In the genomic region with DNA sequence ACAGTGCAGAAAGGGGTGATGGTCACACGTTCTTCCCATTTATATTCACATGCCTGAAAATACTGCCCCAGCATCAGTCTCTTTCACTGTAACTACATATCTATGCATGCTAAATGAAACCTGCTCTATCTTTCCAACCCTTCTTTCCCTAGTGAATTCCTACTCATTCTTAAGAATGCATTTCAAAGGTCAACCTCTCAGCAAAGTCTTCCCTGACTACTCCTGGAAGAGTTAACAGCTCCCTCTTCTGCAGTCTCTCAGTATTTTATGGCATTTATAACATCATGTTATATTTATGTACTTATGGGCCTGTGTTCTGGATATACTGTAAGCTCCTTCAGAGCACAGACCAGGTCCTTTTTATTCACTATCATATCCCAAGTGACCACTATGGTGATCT, we compare ENCODE assay signal across 26 cellular contexts.
DNase-seq lines count a peak whose midpoint lies in the region; ATAC-seq and TF ChIP-seq lines count a peak whose summit lies in the region.
"Had no signal": no experiment of that assay in that cellular context is flagged by ENCODE, and none has a peak within 500 bp of the region (broad histone marks: within the 10 kb centered on the region; RNA-seq: fewer than 3 reads in every experiment).

No MANE protein-coding gene starts in this region.

- no peak for TF ChIP-seq POLR2A in IMR-90 (IDR thresholded peaks at IDR 0.05; ENCODE audit: low read depth, low read length)

- H3K4me3 ChIP-seq in AG04450 (ENCODE audit: low read depth, low read length) (no peak overlapping the region), IMR-90 (ENCODE audit: insufficient read depth, low read depth, low read length) (no peak overlapping the region)
- H3K4me3 ChIP-seq: left lung had no signal

- peak overlapping the region; percentile 67 for H2BK20ac ChIP-seq in IMR-90 (ENCODE audit: low read depth, low read length)

- POLR2A ChIA-PET in AG04450 (lab: Yijun Ruan, JAX), result interaction anchor here (0.7 kb wide), 1 partner anchor 61 kb away, joined by 3 read pairs; no protein-coding TSS in a partner anchor
- POLR2A ChIA-PET in IMR-90 (lab: Charles Lee; ENCODE audit: unreplicated experiment), result no interaction called here

- no peak overlapping the region for H2AK9ac ChIP-seq in IMR-90 (replicated peaks; ENCODE audit: low read depth, low read length, poor library complexity)

- H3K36me3 Mint-ChIP-seq in activated naive CD4-positive, alpha-beta T cell treated with anti-CD3 and anti-CD28 coated beads, Interleukin-2, amount 10 ng/mL, durations not matched to agents 7 days and 5 days, result no peaks in the 10 kb centered on the region
- no peaks in the 10 kb centered on the region for H3K36me3 Mint-ChIP-seq in nephron progenitor cell (ENCODE audit: low read depth)
- H3K36me3 Mint-ChIP-seq: CD4-positive, CD25-positive, alpha-beta regulatory T cell; natural killer cell treated with Interleukin-12 subunit alpha and Interleukin-12 subunit beta and Interleukin-15 and Interleukin-18, amount 100 ng/mL, for 72 hours had no signal

- BruUV-seq in IMR-90 (replicated peaks; lab: Mats Ljungman, UMichigan), result no TSS peak

- H2AFZ ChIP-seq in IMR-90 (replicated peaks; ENCODE audit: low read length, poor library complexity), result no peak overlapping the region
- H2AFZ ChIP-seq: parathyroid adenoma had no signal

- H3K36me3 ChIP-seq in IMR-90 (ENCODE audit: control insufficient read depth, insufficient read depth, low read length), result no peaks in the 10 kb centered on the region
- H3K36me3 ChIP-seq: left lung had no signal

- peak overlapping the region; percentile 43; the same call in 1 of the 2 replicates for H3K56ac ChIP-seq in IMR-90 (ENCODE audit: extremely low read depth, insufficient read depth, low read length)

- H2BK120ac ChIP-seq in IMR-90 (ENCODE audit: low read depth, low read length), result peak overlapping the region; percentile 87

- peak overlapping the region; percentile 41; the same call in 1 of the 2 replicates for H3K4me2 ChIP-seq in IMR-90 (ENCODE audit: low read depth, low read length)

- ATAC-seq in IMR-90 (ENCODE audit: low read depth), result peak; percentile 36
- ATAC-seq in GM18870 (IDR thresholded peaks at IDR 0.05; ENCODE audit: unreplicated experiment), result no peak
- ATAC-seq in HG02571 (IDR thresholded peaks at IDR 0.05; ENCODE audit: unreplicated experiment), result no peak
- ATAC-seq: activated CD4-positive, CD25-positive, alpha-beta regulatory T cell treated with anti-CD3 and anti-CD28 coated beads, Interleukin-2, amount 50 U/mL, for 24 hours; activated CD8-positive, alpha-beta T cell treated with anti-CD3 and anti-CD28 coated beads for 36 hours; left lung; natural killer cell treated with Interleukin-12 subunit alpha and Interleukin-12 subunit beta and Interleukin-15 and Interleukin-18, amount 100 ng/mL, for 72 hours; sciatic nerve had no signal

- no peaks in the 10 kb centered on the region for H3K79me1 ChIP-seq in IMR-90 (ENCODE audit: low read depth in 1 of 2, low read length in 2 of 2)

- H3K4me3 Mint-ChIP-seq in activated naive CD4-positive, alpha-beta T cell treated with anti-CD3 and anti-CD28 coated beads, Interleukin-2, amount 10 ng/mL, durations not matched to agents 7 days and 5 days, result no peak overlapping the region
- H3K4me3 Mint-ChIP-seq in nephron progenitor cell, result no peak overlapping the region
- H3K4me3 Mint-ChIP-seq: activated CD8-positive, alpha-beta T cell treated with anti-CD3 and anti-CD28 coated beads for 36 hours; CD4-positive, CD25-positive, alpha-beta regulatory T cell; natural killer cell treated with Interleukin-12 subunit alpha and Interleukin-12 subunit beta and Interleukin-15 and Interleukin-18, amount 100 ng/mL, for 72 hours had no signal

- H3K27ac ChIP-seq in AG04450 (ENCODE audit: low read depth, low read length), result no peak overlapping the region
- H3K27ac ChIP-seq in IMR-90 (ENCODE audit: insufficient read depth, low read length), result peak overlapping the region; percentile 60
- H3K27ac ChIP-seq: epithelial cell of prostate, left lung, parathyroid adenoma had no signal

- peak overlapping the region; percentile 90 for H4K5ac ChIP-seq in IMR-90 (ENCODE audit: low read depth, low read length)

- DNase-seq in AG04450 (ENCODE audit: low read depth, low spot score), result no peak
- DNase-seq in IMR-90, result peak; percentile 74
- peak; percentile 7 for DNase-seq in dermis blood vessel endothelial cell
- peak; percentile 61 for DNase-seq in iris pigment epithelial cell (ENCODE audit: low read depth)
- DNase-seq in activated naive CD4-positive, alpha-beta T cell treated with anti-CD3 and anti-CD28 coated beads, Interleukin-2, amount 10 ng/mL, durations not matched to agents 7 days and 5 days, result no peak
- no peak for DNase-seq in nephron progenitor cell
- DNase-seq: activated CD8-positive, alpha-beta T cell treated with anti-CD3 and anti-CD28 coated beads for 36 hours; activated naive CD4-positive, alpha-beta T cell; amygdala; CD4-positive, CD25-positive, alpha-beta regulatory T cell; GDM1; head of caudate nucleus; left lung; midbrain; NCI-H1092 treated with DMSO at 0.1 percent for 48 hours; NCI-H2081; OCI-M1; Right ventricle myocardium superior; T1000 had no signal

- peak overlapping the region; percentile 82 for H2BK5ac ChIP-seq in IMR-90 (ENCODE audit: low read depth, low read length, poor library complexity, severe bottlenecking)

- H4K91ac ChIP-seq in IMR-90 (ENCODE audit: insufficient read depth, low read depth, low read length), result peak overlapping the region; percentile 78

- in situ Hi-C loops in IMR-90 (cut with MboI; ENCODE audit: low sequenced_read_pairs), result loop anchor here (10.0 kb wide), 1 partner anchor 291 kb away; no protein-coding TSS in a partner anchor

- H2AK5ac ChIP-seq in IMR-90 (ENCODE audit: low read depth, low read length), result peak overlapping the region; percentile 80

- peak overlapping the region; percentile 68 for H3K4ac ChIP-seq in IMR-90 (ENCODE audit: low read depth, low read length)

- H3K27me3 ChIP-seq in AG04450 (ENCODE audit: control insufficient read depth, insufficient read depth, low read length), result no peaks in the 10 kb centered on the region
- no peaks in the 10 kb centered on the region for H3K27me3 ChIP-seq in IMR-90 (ENCODE audit: control insufficient read depth, insufficient read depth, low read length)
- H3K27me3 ChIP-seq: left lung had no signal

- dilution Hi-C loops in IMR-90 (cut with HindIII; ENCODE audit: low sequenced_read_pairs, unreplicated experiment), result no loop called here

- peaks cover 6% of the 10 kb centered on the region for H3K9me1 ChIP-seq in IMR-90 (ENCODE audit: insufficient read depth, low read length)

- peaks cover 20% of the 10 kb centered on the region for H3K4me1 ChIP-seq in IMR-90 (ENCODE audit: control insufficient read depth, insufficient read depth, low read length)
- H3K4me1 ChIP-seq: parathyroid adenoma had no signal

- H3K9me3 Mint-ChIP-seq in activated naive CD4-positive, alpha-beta T cell treated with anti-CD3 and anti-CD28 coated beads, Interleukin-2, amount 10 ng/mL, durations not matched to agents 7 days and 5 days, result no peaks in the 10 kb centered on the region
- no peaks in the 10 kb centered on the region for H3K9me3 Mint-ChIP-seq in nephron progenitor cell
- H3K9me3 Mint-ChIP-seq: activated CD8-positive, alpha-beta T cell treated with anti-CD3 and anti-CD28 coated beads for 36 hours; CD4-positive, CD25-positive, alpha-beta regulatory T cell had no signal

- peak overlapping the region; percentile 86 for H2BK15ac ChIP-seq in IMR-90 (ENCODE audit: low read depth, low read length)

- peak overlapping the region; percentile 95 for H3K18ac ChIP-seq in IMR-90 (ENCODE audit: low read depth, low read length)

- H3K9me3 ChIP-seq in AG04450 (ENCODE audit: control insufficient read depth, insufficient read depth, low read length) (no peaks in the 10 kb centered on the region), IMR-90 (ENCODE audit: control insufficient read depth, insufficient read depth, low read length) (no peaks in the 10 kb centered on the region)
- H3K9me3 ChIP-seq: left lung had no signal

- peaks cover 9% of the 10 kb centered on the region for H3K4me1 Mint-ChIP-seq in activated naive CD4-positive, alpha-beta T cell treated with anti-CD3 and anti-CD28 coated beads, Interleukin-2, amount 10 ng/mL, durations not matched to agents 7 days and 5 days
- no peaks in the 10 kb centered on the region for H3K4me1 Mint-ChIP-seq in nephron progenitor cell

- H3K9ac ChIP-seq in IMR-90 (ENCODE audit: low read depth, low read length), result no peak overlapping the region
- H3K9ac ChIP-seq: parathyroid adenoma had no signal

- no peaks in the 10 kb centered on the region for H4K20me1 ChIP-seq in IMR-90 (ENCODE audit: insufficient read depth, low read length)

- intact Hi-C loops in IMR-90 (cut with micrococcal nuclease), result no loop called here

- WGBS in IMR-90 (ENCODE audit: extremely low coverage in 2 of 2, insufficient read length in 1 of 2), 2 experiments, result no CpG with 5 or more reads among the region's 1 CpG

- H3K27me3 Mint-ChIP-seq in activated naive CD4-positive, alpha-beta T cell treated with anti-CD3 and anti-CD28 coated beads, Interleukin-2, amount 10 ng/mL, durations not matched to agents 7 days and 5 days, result peaks cover 3% of the 10 kb centered on the region
- H3K27me3 Mint-ChIP-seq in nephron progenitor cell (ENCODE audit: low read depth, poor library complexity), result no peaks in the 10 kb centered on the region

- H3K14ac ChIP-seq in IMR-90 (replicated peaks; ENCODE audit: low read depth, low read length), result peak overlapping the region; percentile 82

- 0 out of 2 replicates have a peak, but pooled peaks have one; percentile 23 for TF ChIP-seq CTCF in AG04450 (IDR thresholded peaks at IDR 0.05; ENCODE audit: low read depth, low read length)
- peak; percentile 49 for TF ChIP-seq CTCF in IMR-90 (conservative IDR thresholded peaks at IDR 0.05; ENCODE audit: low read depth, low read length)
- TF ChIP-seq CTCF in nephron progenitor cell (IDR thresholded peaks at IDR 0.05), result no peak

- H3K23ac ChIP-seq in IMR-90 (ENCODE audit: low read depth, low read length), result peak overlapping the region; percentile 13; the same call in 1 of the 2 replicates

- CTCF ChIA-PET in AG04450 (lab: Charles Lee) (interaction anchor here (1.0 kb wide), 1 partner anchor 8 kb away, joined by 4 read pairs; no protein-coding TSS in a partner anchor), IMR-90 (lab: Yijun Ruan, JAX) (no interaction called here)
- CTCF ChIA-PET in activated naive CD4-positive, alpha-beta T cell treated with anti-CD3 and anti-CD28 coated beads, Interleukin-2, amount 10 ng/mL, durations not matched to agents 7 days and 5 days (lab: Charles Lee), result no interaction called here

- H3K27ac Mint-ChIP-seq in activated naive CD4-positive, alpha-beta T cell treated with anti-CD3 and anti-CD28 coated beads, Interleukin-2, amount 10 ng/mL, durations not matched to agents 7 days and 5 days, result no peak overlapping the region
- H3K27ac Mint-ChIP-seq in nephron progenitor cell, result no peak overlapping the region
- H3K27ac Mint-ChIP-seq: activated CD8-positive, alpha-beta T cell treated with anti-CD3 and anti-CD28 coated beads for 36 hours; CD4-positive, CD25-positive, alpha-beta regulatory T cell; natural killer cell treated with Interleukin-12 subunit alpha and Interleukin-12 subunit beta and Interleukin-15 and Interleukin-18, amount 100 ng/mL, for 72 hours had no signal

- peak overlapping the region; percentile 89 to 91 for H4K8ac ChIP-seq in IMR-90 (ENCODE audit: low read depth in 2 of 2, low read length in 2 of 2)

- TF ChIP-seq RAD21 in IMR-90 (IDR thresholded peaks at IDR 0.05; ENCODE audit: low read length), result peak; percentile 54

Comparison
In these comparisons a context has a peak if more than half of its experiments do, and no peak if none do; other contexts are left out.
1. DNase-seq: peak in IMR-90 (single experiment), dermis blood vessel endothelial cell (single experiment) and iris pigment epithelial cell (single experiment); none in AG04450 (single experiment), activated naive CD4-positive, alpha-beta T cell treated with anti-CD3 and anti-CD28 coated beads, Interleukin-2, amount 10 ng/mL, durations not matched to agents 7 days and 5 days (single experiment) and nephron progenitor cell (single experiment).